Comparison of ENCODE assay signal across 10 cellular contexts in genomic region chr7:74343281-74344127, GRCh38. TPM values are rescaled to one million over a fixed set of nuclear protein-coding genes. Genes with fewer than 3 reads are reported as not detected.
DNase-seq lines count a peak whose midpoint lies in the region; ATAC-seq and TF ChIP-seq lines count a peak whose summit lies in the region.
"Had no signal": no experiment of that assay in that cellular context is flagged by ENCODE, and none has a peak within 500 bp of the region (broad histone marks: within the 10 kb centered on the region; RNA-seq: fewer than 3 reads in every experiment).

No MANE protein-coding gene starts in this region.

- H3K4me3 ChIP-seq in endodermal cell (ENCODE audit: low read length) (no peak overlapping the region), SJCRH30 (no peak overlapping the region)
- H3K4me3 ChIP-seq: testis had no signal

- H3K4me3 Mint-ChIP-seq in HFFc6 (no peak overlapping the region), endodermal cell (no peak overlapping the region)
- no peak overlapping the region for H3K4me3 Mint-ChIP-seq in activated T-helper 17 cell treated with anti-CD3 and anti-CD28 coated beads, Interleukin-2, amount 50 U/mL, for 72 hours
- H3K4me3 Mint-ChIP-seq: dendritic cell treated with granulocyte-macrophage colony-stimulating factor and Interleukin-4, amounts not matched to agents 40 ng/mL and 50 ng/mL, for 4 days had no signal

- no peaks in the 10 kb centered on the region for H3K9me3 Mint-ChIP-seq in HFFc6
- no peaks in the 10 kb centered on the region for H3K9me3 Mint-ChIP-seq in activated T-helper 17 cell treated with anti-CD3 and anti-CD28 coated beads, Interleukin-2, amount 50 U/mL, for 72 hours
- H3K9me3 Mint-ChIP-seq in endodermal cell, result no peaks in the 10 kb centered on the region
- H3K9me3 Mint-ChIP-seq: dendritic cell treated with granulocyte-macrophage colony-stimulating factor and Interleukin-4, amounts not matched to agents 40 ng/mL and 50 ng/mL, for 4 days had no signal

- WGBS in endodermal cell (ENCODE audit: insufficient coverage in 1 of 2, insufficient read length in 1 of 2), 2 experiments, result 87 to 88% methylated on average over 11 to 14 of the region's 14 CpGs

- H3K4me1 ChIP-seq in endodermal cell (ENCODE audit: control insufficient read depth, insufficient read depth, low read length) (no peaks in the 10 kb centered on the region), SJCRH30 (peaks cover 3% of the 10 kb centered on the region)
- H3K4me1 ChIP-seq: testis had no signal

- H3K36me3 Mint-ChIP-seq in HFFc6 (ENCODE audit: low read depth) (no peaks in the 10 kb centered on the region; the same call in 1 of the 2 replicates), endodermal cell (ENCODE audit: low read depth) (peaks cover 57% of the 10 kb centered on the region)
- no peaks in the 10 kb centered on the region for H3K36me3 Mint-ChIP-seq in activated T-helper 17 cell treated with anti-CD3 and anti-CD28 coated beads, Interleukin-2, amount 50 U/mL, for 72 hours (ENCODE audit: low read depth)

- DNase-seq in AG09319 (ENCODE audit: extremely low read depth, low read depth), result peak; percentile 11
- peak; percentile 77 for DNase-seq in HFFc6
- DNase-seq in kidney tubule cell (ENCODE audit: low spot score), result peak; percentile 88
- DNase-seq in endodermal cell, result no peak
- DNase-seq in NOMO-1 treated with DMSO at 0.1 percent for 48 hours (lab: John Stamatoyannopoulos, UW; ENCODE audit: unreplicated experiment), result no peak
- no peak for DNase-seq in SJCRH30
- DNase-seq: testis had no signal

- peaks cover 25% of the 10 kb centered on the region for H3K36me3 ChIP-seq in endodermal cell (ENCODE audit: control insufficient read depth, insufficient read depth, low read length)
- peaks cover 14% of the 10 kb centered on the region for H3K36me3 ChIP-seq in SJCRH30

- TF ChIP-seq CTCF in AG09319 (IDR thresholded peaks at IDR 0.05; ENCODE audit: low read depth, low read length) (no peak), HFFc6 (IDR thresholded peaks at IDR 0.05) (no peak), endodermal cell (conservative IDR thresholded peaks at IDR 0.05) (no peak)

- peaks cover 17% of the 10 kb centered on the region for H3K4me1 Mint-ChIP-seq in HFFc6 (ENCODE audit: low read depth)
- no peaks in the 10 kb centered on the region for H3K4me1 Mint-ChIP-seq in activated T-helper 17 cell treated with anti-CD3 and anti-CD28 coated beads, Interleukin-2, amount 50 U/mL, for 72 hours
- no peaks in the 10 kb centered on the region for H3K4me1 Mint-ChIP-seq in endodermal cell

- H3K9me3 ChIP-seq in endodermal cell (ENCODE audit: control insufficient read depth, low read length) (no peaks in the 10 kb centered on the region), SJCRH30 (replicated peaks) (no peaks in the 10 kb centered on the region)
- H3K9me3 ChIP-seq: testis had no signal

- H3K27ac Mint-ChIP-seq in HFFc6, result peak overlapping the region; percentile 73
- no peak overlapping the region for H3K27ac Mint-ChIP-seq in activated T-helper 17 cell treated with anti-CD3 and anti-CD28 coated beads, Interleukin-2, amount 50 U/mL, for 72 hours
- H3K27ac Mint-ChIP-seq in endodermal cell, result no peak overlapping the region
- H3K27ac Mint-ChIP-seq: dendritic cell treated with granulocyte-macrophage colony-stimulating factor and Interleukin-4, amounts not matched to agents 40 ng/mL and 50 ng/mL, for 4 days had no signal

- peak; percentile 95 for ATAC-seq in activated T-helper 17 cell treated with anti-CD3 and anti-CD28 coated beads, Interleukin-2, amount 50 U/mL, for 72 hours (replicated peaks)
- ATAC-seq in GM18870 (IDR thresholded peaks at IDR 0.05; ENCODE audit: unreplicated experiment), result no peak

- H3K27ac ChIP-seq in endodermal cell (ENCODE audit: low read depth, low read length), result no peak overlapping the region
- H3K27ac ChIP-seq in SJCRH30, result no peak overlapping the region
- H3K27ac ChIP-seq: testis had no signal

- H3K27me3 Mint-ChIP-seq in HFFc6 (ENCODE audit: insufficient read depth), result peaks cover 4% of the 10 kb centered on the region; the same call in 1 of the 2 replicates
- H3K27me3 Mint-ChIP-seq in activated T-helper 17 cell treated with anti-CD3 and anti-CD28 coated beads, Interleukin-2, amount 50 U/mL, for 72 hours, result no peaks in the 10 kb centered on the region
- no peaks in the 10 kb centered on the region for H3K27me3 Mint-ChIP-seq in endodermal cell (ENCODE audit: insufficient read depth)
- H3K27me3 Mint-ChIP-seq: dendritic cell treated with granulocyte-macrophage colony-stimulating factor and Interleukin-4, amounts not matched to agents 40 ng/mL and 50 ng/mL, for 4 days had no signal

- H3K9ac ChIP-seq in endodermal cell (ENCODE audit: extremely low read depth, low read length, poor library complexity, severe bottlenecking), result no peak overlapping the region

- no peaks in the 10 kb centered on the region for H3K27me3 ChIP-seq in endodermal cell (ENCODE audit: control insufficient read depth, insufficient read depth, low read length, poor library complexity, severe bottlenecking)
- H3K27me3 ChIP-seq in SJCRH30, result no peaks in the 10 kb centered on the region
- H3K27me3 ChIP-seq: testis had no signal

RNA-seq across cellular contexts. Expression of gene CLIP2, which starts 54.3 kb away (rescaled TPM):
- total RNA-seq in HFFc6 (2021; fragmentation: NEBNext Ultra II Directional; extraction: Animal tissue kit (Norgen Biotek cat#: 25700)), result 10 to 100 TPM; 27.9 to 37.5 (median 34.5) TPM
- 1 to 10 TPM in 1 of 2 donors, under 1 TPM in 1; 0.93 to 1.6 TPM for total RNA-seq in activated T-helper 17 cell treated with anti-CD3 and anti-CD28 coated beads, Interleukin-2, amount 50 U/mL, for 72 hours
- total RNA-seq in endodermal cell, result 10 to 100 TPM; 44.3 to 57.2 TPM
- polyA plus RNA-seq in endodermal cell (2013, experiment 1 of 2), result 32.1 TPM
- polyA plus RNA-seq in endodermal cell (2013, experiment 2 of 2), result 33.9 TPM
- total RNA-seq in SJCRH30 (2014; rRNA removed; shearing (Covaris generic)), result 29.1 and 29.7 TPM in 2 replicates

Comparison
In these comparisons a context has a peak if more than half of its experiments do, and no peak if none do; other contexts are left out.
1. DNase-seq: peak in AG09319 (single experiment), HFFc6 (single experiment) and kidney tubule cell (single experiment); none in endodermal cell (single experiment), NOMO-1 treated with DMSO at 0.1 percent for 48 hours (single experiment) and SJCRH30 (0 of 2).
2. RNA of gene CLIP2, which starts 54.3 kb away (total RNA-seq): 44.3 to 57.2 TPM in endodermal cell, 27.9 to 37.5 TPM in HFFc6 and 29.1 to 29.7 TPM in SJCRH30; 0.93 to 1.6 TPM in activated T-helper 17 cell treated with anti-CD3 and anti-CD28 coated beads, Interleukin-2, amount 50 U/mL, for 72 hours; every median in the first group is over 10 times any median in the second.